In the genomic region with DNA sequence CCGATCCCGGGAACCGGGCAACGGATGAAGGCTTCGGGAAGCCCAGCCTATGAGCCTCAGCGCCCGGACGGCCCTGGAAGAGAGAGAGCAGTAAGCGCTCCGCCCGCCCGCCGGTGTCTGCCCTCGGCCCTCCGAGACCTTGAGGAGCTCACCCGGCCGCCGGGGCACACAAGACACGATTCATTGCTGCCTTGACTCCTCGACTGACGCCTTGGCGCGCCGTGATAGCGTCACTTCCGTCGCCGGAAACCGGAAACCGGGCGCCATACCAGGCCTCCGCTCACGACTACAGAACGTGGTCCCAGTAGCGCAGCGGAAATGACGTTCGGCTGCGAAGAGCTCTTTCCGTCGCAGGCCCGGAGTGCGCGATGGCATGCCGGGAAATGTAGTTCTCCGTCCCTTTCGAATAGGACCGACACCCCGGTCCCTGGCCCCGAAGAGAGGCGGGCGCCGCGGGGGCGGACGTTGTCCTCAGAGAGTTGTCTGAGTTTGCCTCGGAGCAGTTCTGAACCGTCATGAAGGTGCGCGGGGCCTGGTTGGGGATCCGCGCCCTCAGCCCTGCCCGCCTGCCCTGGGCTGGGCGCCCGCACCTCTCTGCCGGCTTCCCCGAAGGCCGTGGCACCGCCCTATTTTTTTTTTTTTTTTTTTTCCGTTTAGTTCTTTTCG, we compare ENCODE assay signal across 8 cellular contexts. TPM values are rescaled to one million over a fixed set of nuclear protein-coding genes. Genes with fewer than 3 reads are reported as not detected.
DNase-seq lines count a peak whose midpoint lies in the region; TF ChIP-seq lines count a peak whose summit lies in the region.

Gene UQCC4, minus strand, starts transcription at position 208 of the 666 bp plus-strand sequence. Its CDS starts 24 bp downstream, at position 184.

- DNase-seq in ELR (ENCODE audit: low read depth) = peak; percentile 98
- peak; percentile 99 for DNase-seq in H9
- peak; percentile 99 for DNase-seq in MG63
- peak; percentile 95 for DNase-seq in SHP77 treated with DMSO at 0.1 percent for 48 hours (lab: John Stamatoyannopoulos, UW)
- DNase-seq in activated gamma-delta T cell (lab: John Stamatoyannopoulos, UW) = peak; percentile 99
- DNase-seq in fibroblast of the conjunctiva (ENCODE audit: low read depth) = peak; percentile 95
- DNase-seq in stomach = peak; percentile 99

- peak within 1 kb of the TSS; percentile 89 for H3K9ac ChIP-seq in H9 (ENCODE audit: extremely low read depth, insufficient read length, low read length)
- peak within 1 kb of the TSS; percentile 90 for H3K9ac ChIP-seq in neural cell (ENCODE audit: low read length)

- H3K79me2 ChIP-seq in H9 (ENCODE audit: insufficient read depth, low read length) = peaks cover 9% of the 10 kb centered on the region; the same call in 1 of the 2 replicates
- H3K79me2 ChIP-seq in neural cell (replicated peaks; ENCODE audit: insufficient read depth, low read length) = peaks cover 21% of the 10 kb centered on the region

- peak within 1 kb of the TSS; percentile 63 for H3T11ph ChIP-seq in H9 (ENCODE audit: low read length)

- no peak within 1 kb of the TSS for H2AK5ac ChIP-seq in H9 (ENCODE audit: insufficient read length, low read length)

- no peaks in the 10 kb centered on the region for H3K4me1 ChIP-seq in H9 (ENCODE audit: insufficient read depth, low read length)
- H3K4me1 ChIP-seq in stomach = peaks cover 17 to 44% (median 38%) of the 10 kb centered on the region in 4 donors

- no peak for TF ChIP-seq RAD21 in neural cell (conservative IDR thresholded peaks at IDR 0.05)

- H3K56ac ChIP-seq in H9 (ENCODE audit: insufficient read length, low read depth, low read length) = no peak within 1 kb of the TSS

- peak within 1 kb of the TSS; percentile 71 for H3K18ac ChIP-seq in H9 (ENCODE audit: insufficient read length, low read depth, low read length)

- H2BK5ac ChIP-seq in H9 (ENCODE audit: insufficient read length, low read length) = no peak within 1 kb of the TSS

- H4K91ac ChIP-seq in H9 (ENCODE audit: insufficient read length, low read depth, low read length) = no peak within 1 kb of the TSS

- H3K9me3 Mint-ChIP-seq in H9 = peaks cover 6 to 10% of the 10 kb centered on the region in 2 experiments; a peak in 4 of 5 replicates

- H3K4me3 ChIP-seq in MG63 (peak within 1 kb of the TSS; percentile 99), neural cell (ENCODE audit: low read length) (peak within 1 kb of the TSS; percentile 98), stomach (peak within 1 kb of the TSS; percentile 71 to 100 (median 93))

- H3K4me2 ChIP-seq in H9 (ENCODE audit: insufficient read depth, insufficient read length, low read length) (peak within 1 kb of the TSS; percentile 85), neural cell (ENCODE audit: low read length) (peak within 1 kb of the TSS; percentile 82)

- no peak within 1 kb of the TSS for H2BK12ac ChIP-seq in H9 (ENCODE audit: insufficient read length, low read depth, low read length)

- TF ChIP-seq POLR2A in stomach (IDR thresholded peaks at IDR 0.05) = no peak

- peak within 1 kb of the TSS; percentile 87 to 96 (median 88) for H3K27ac Mint-ChIP-seq in H9

- TF ChIP-seq EP300 in neural cell (conservative IDR thresholded peaks at IDR 0.05; ENCODE audit: poor library complexity, severe bottlenecking) = peak; percentile 98
- peak; percentile 70 for TF ChIP-seq EP300 in stomach (IDR thresholded peaks at IDR 0.05)

- H3K36me3 ChIP-seq in MG63 (peaks cover 32% of the 10 kb centered on the region), neural cell (ENCODE audit: insufficient read depth, low read length) (no peaks in the 10 kb centered on the region), stomach (peaks cover 0 to 13% (median 8%) of the 10 kb centered on the region in 4 donors)

- H3K9me2 ChIP-seq in neural cell (ENCODE audit: insufficient read depth, low read length) = no peaks in the 10 kb centered on the region

- peaks cover 13% of the 10 kb centered on the region for H3K23me2 ChIP-seq in H9 (ENCODE audit: insufficient read length, low read depth, low read length, poor library complexity, severe bottlenecking)

- no peak within 1 kb of the TSS for H4K5ac ChIP-seq in H9 (ENCODE audit: insufficient read length, low read depth, low read length)

- no peak within 1 kb of the TSS for H2BK20ac ChIP-seq in H9 (ENCODE audit: low read depth, low read length, poor library complexity, severe bottlenecking)

- H3K9me3 ChIP-seq in H9 (ENCODE audit: control insufficient read depth, low read depth, low read length) (no peaks in the 10 kb centered on the region), MG63 (peaks cover 8% of the 10 kb centered on the region), neural cell (ENCODE audit: low read length) (no peaks in the 10 kb centered on the region), stomach (no peaks in the 10 kb centered on the region)

- H3K27me3 Mint-ChIP-seq in H9 (ENCODE audit: low read depth) = no peaks in the 10 kb centered on the region

- peak within 1 kb of the TSS; percentile 71 for H3K14ac ChIP-seq in H9 (ENCODE audit: insufficient read depth, low read length)

- H3K4me1 Mint-ChIP-seq in H9 = peaks cover 3 to 12% of the 10 kb centered on the region in 2 experiments; a peak in 3 of 4 replicates

- no peaks in the 10 kb centered on the region for H3K27me3 ChIP-seq in H9 (ENCODE audit: insufficient read depth, low read length)
- H3K27me3 ChIP-seq in MG63 = no peaks in the 10 kb centered on the region
- no peaks in the 10 kb centered on the region for H3K27me3 ChIP-seq in neural cell (ENCODE audit: insufficient read depth, low read depth, low read length)
- no peaks in the 10 kb centered on the region for H3K27me3 ChIP-seq in stomach

- H3F3A ChIP-seq in neural cell (ENCODE audit: insufficient read depth, low read length, poor library complexity, severe bottlenecking) = no peaks in the 10 kb centered on the region

- no peak within 1 kb of the TSS for H3K23ac ChIP-seq in H9 (ENCODE audit: insufficient read length, low read depth, low read length)

- no peak within 1 kb of the TSS for H4K8ac ChIP-seq in H9 (replicated peaks; ENCODE audit: insufficient read length, low read depth, low read length)

- H3K79me1 ChIP-seq in H9 (ENCODE audit: insufficient read depth, low read depth, low read length, poor library complexity, severe bottlenecking) = no peaks in the 10 kb centered on the region

- TF ChIP-seq CTCF in H9 (conservative IDR thresholded peaks at IDR 0.05) = no peak
- no peak for TF ChIP-seq CTCF in neural cell (IDR thresholded peaks at IDR 0.05; ENCODE audit: poor library complexity, severe bottlenecking)
- TF ChIP-seq CTCF in stomach (IDR thresholded peaks at IDR 0.05) = no peak

- intact Hi-C loops in stomach (cut with DNase I; ENCODE audit: low total_unique reads) = no loop called here

- peak within 1 kb of the TSS; percentile 36 for H3K27ac ChIP-seq in H9 (ENCODE audit: insufficient read length, low read depth, low read length)
- peak within 1 kb of the TSS; percentile 89 for H3K27ac ChIP-seq in neural cell (ENCODE audit: low read length)
- peak within 1 kb of the TSS; percentile 86 to 98 (median 95) for H3K27ac ChIP-seq in stomach

- H3K4me3 Mint-ChIP-seq in H9 = peak within 1 kb of the TSS; percentile 88 to 95

- peaks cover 0 to 6% (median 3%) of the 10 kb centered on the region in 3 experiments; a peak in 5 of 7 replicates for H3K36me3 Mint-ChIP-seq in H9 (ENCODE audit: insufficient read depth in 1 of 3, low read depth in 3 of 3)

- peak within 1 kb of the TSS; percentile 6 for H2BK120ac ChIP-seq in H9 (ENCODE audit: low read depth, low read length, poor library complexity, severe bottlenecking)

- H3K4ac ChIP-seq in H9 (ENCODE audit: low read depth, low read length) = no peak within 1 kb of the TSS; the same call in 1 of the 2 replicates

- H4K20me1 ChIP-seq in H9 (ENCODE audit: control insufficient read depth, insufficient read depth, insufficient read length) (no peaks in the 10 kb centered on the region), neural cell (ENCODE audit: insufficient read depth) (no peaks in the 10 kb centered on the region)

- H2BK15ac ChIP-seq in H9 (ENCODE audit: low read depth, low read length) = no peak within 1 kb of the TSS

- WGBS in H9 (ENCODE audit: extremely low coverage, insufficient read length, low lambda C conversion rate) = no CpG with 5 or more reads among the region's 71 CpGs
- 0 to 1% (median 0%) methylated on average over 51 to 71 of the region's 71 CpGs for WGBS in stomach, 5 donors

- no peak within 1 kb of the TSS for H2AFZ ChIP-seq in H9 (ENCODE audit: low read length)
- peak within 1 kb of the TSS; percentile 87 for H2AFZ ChIP-seq in neural cell (ENCODE audit: low read depth, low read length)

TF ChIP-seq in neural cell, 6 proteins besides CTCF, POLR2A, EP300 and RAD21 (continues in another document):
- TF ChIP-seq, protein P1, sequence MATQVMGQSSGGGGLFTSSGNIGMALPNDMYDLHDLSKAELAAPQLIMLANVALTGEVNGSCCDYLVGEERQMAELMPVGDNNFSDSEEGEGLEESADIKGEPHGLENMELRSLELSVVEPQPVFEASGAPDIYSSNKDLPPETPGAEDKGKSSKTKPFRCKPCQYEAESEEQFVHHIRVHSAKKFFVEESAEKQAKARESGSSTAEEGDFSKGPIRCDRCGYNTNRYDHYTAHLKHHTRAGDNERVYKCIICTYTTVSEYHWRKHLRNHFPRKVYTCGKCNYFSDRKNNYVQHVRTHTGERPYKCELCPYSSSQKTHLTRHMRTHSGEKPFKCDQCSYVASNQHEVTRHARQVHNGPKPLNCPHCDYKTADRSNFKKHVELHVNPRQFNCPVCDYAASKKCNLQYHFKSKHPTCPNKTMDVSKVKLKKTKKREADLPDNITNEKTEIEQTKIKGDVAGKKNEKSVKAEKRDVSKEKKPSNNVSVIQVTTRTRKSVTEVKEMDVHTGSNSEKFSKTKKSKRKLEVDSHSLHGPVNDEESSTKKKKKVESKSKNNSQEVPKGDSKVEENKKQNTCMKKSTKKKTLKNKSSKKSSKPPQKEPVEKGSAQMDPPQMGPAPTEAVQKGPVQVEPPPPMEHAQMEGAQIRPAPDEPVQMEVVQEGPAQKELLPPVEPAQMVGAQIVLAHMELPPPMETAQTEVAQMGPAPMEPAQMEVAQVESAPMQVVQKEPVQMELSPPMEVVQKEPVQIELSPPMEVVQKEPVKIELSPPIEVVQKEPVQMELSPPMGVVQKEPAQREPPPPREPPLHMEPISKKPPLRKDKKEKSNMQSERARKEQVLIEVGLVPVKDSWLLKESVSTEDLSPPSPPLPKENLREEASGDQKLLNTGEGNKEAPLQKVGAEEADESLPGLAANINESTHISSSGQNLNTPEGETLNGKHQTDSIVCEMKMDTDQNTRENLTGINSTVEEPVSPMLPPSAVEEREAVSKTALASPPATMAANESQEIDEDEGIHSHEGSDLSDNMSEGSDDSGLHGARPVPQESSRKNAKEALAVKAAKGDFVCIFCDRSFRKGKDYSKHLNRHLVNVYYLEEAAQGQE (IDR thresholded peaks at IDR 0.05; ENCODE audit: borderline replicate concordance) = no peak
- no peak for TF ChIP-seq EZH2 (IDR thresholded peaks at IDR 0.05; ENCODE audit: borderline replicate concordance, insufficient read depth, low read length, poor library complexity, severe bottlenecking)
- TF ChIP-seq MXI1 (conservative IDR thresholded peaks at IDR 0.05; ENCODE audit: poor library complexity, severe bottlenecking) = peak; percentile 97

RNA-seq across cellular contexts. Expression of gene UQCC4, which starts in this region (rescaled TPM):
- total RNA-seq in H9 (2021) (11.4 and 12.3 TPM in 2 replicates), stomach (10 to 100 TPM in 2 of 5 donors, 1 to 10 TPM in 1, not detected in 2; 3.3 to 21.1 (median 16.3) TPM)
- total RNA-seq in MG63 (2014; rRNA removed; shearing (Covaris generic); ENCODE audit: low replicate concordance) = 28.1 and 52.9 TPM in 2 replicates
- polyA plus RNA-seq in neural cell (37.3 and 41.0 TPM in 2 replicates), stomach (10 to 100 TPM; 21.0 to 22.8 (median 21.2) TPM)
- 21.2 and 23.4 TPM in 2 replicates for polyA minus RNA-seq in neural cell

Comparison
In these comparisons a context has a peak if more than half of its experiments do, and no peak if none do; other contexts are left out.
1. Peak in every context shown above with its lines: DNase-seq, H3K4me3 ChIP-seq and H3K27ac ChIP-seq.
2. H3K27ac ChIP-seq: peak in every context shown above with its lines; median percentile 95 in stomach; 89 in neural cell; 36 in H9.